Comparison of ENCODE assay signal across 7 cellular contexts in genomic region chr19:2782357-2782935, GRCh38. TPM values are rescaled to one million over a fixed set of nuclear protein-coding genes. Genes with fewer than 3 reads are reported as not detected.
DNase-seq lines count a peak whose midpoint lies in the region; ATAC-seq and TF ChIP-seq lines count a peak whose summit lies in the region.

No MANE protein-coding gene starts in this region.

- peaks cover 17% of the 10 kb centered on the region for H3K4me1 ChIP-seq in hepatocyte (ENCODE audit: insufficient read depth)

- H3K36me3 Mint-ChIP-seq in activated CD4-positive, alpha-beta memory T cell treated with anti-CD3 and anti-CD28 coated beads for 36 hours = peaks cover 8% of the 10 kb centered on the region
- H3K36me3 Mint-ChIP-seq in stimulated activated effector memory CD8-positive, alpha-beta T cell treated with anti-CD3 and anti-CD28 coated beads, Interleukin-12 subunit alpha, Interleukin-12 subunit beta, amount 100 ng/mL, for 72 hours = peaks cover 43% of the 10 kb centered on the region

- H3K4me3 Mint-ChIP-seq in activated CD4-positive, alpha-beta memory T cell treated with anti-CD3 and anti-CD28 coated beads for 36 hours = peak overlapping the region; percentile 89
- H3K4me3 Mint-ChIP-seq in stimulated activated effector memory CD8-positive, alpha-beta T cell treated with anti-CD3 and anti-CD28 coated beads, Interleukin-12 subunit alpha, Interleukin-12 subunit beta, amount 100 ng/mL, for 72 hours = peak overlapping the region; percentile 87

- no peaks in the 10 kb centered on the region for H3K27me3 ChIP-seq in HL-60 (ENCODE audit: insufficient read depth, poor library complexity, severe bottlenecking)
- H3K27me3 ChIP-seq in hepatocyte = no peaks in the 10 kb centered on the region

- intact Hi-C loops in activated CD4-positive, alpha-beta memory T cell treated with anti-CD3 and anti-CD28 coated beads for 36 hours (cut with micrococcal nuclease) = loop anchor here (10.0 kb wide), 1 partner anchor 722 kb away; the partner anchor contains the start of genes DOHH and FZR1

- peak overlapping the region; percentile 93 for H3K4me3 ChIP-seq in HL-60 (replicated peaks; ENCODE audit: insufficient read depth, low read length)
- peak overlapping the region; percentile 94 for H3K4me3 ChIP-seq in hepatocyte

- no peaks in the 10 kb centered on the region for H3K9me2 ChIP-seq in hepatocyte (replicated peaks; ENCODE audit: insufficient read depth)

- TF ChIP-seq CTCF in HL-60 (IDR thresholded peaks at IDR 0.05; ENCODE audit: insufficient read depth, low read length) (no peak), hepatocyte (IDR thresholded peaks at IDR 0.05; ENCODE audit: poor library complexity) (no peak)

- peak overlapping the region; percentile 41 for H2AFZ ChIP-seq in hepatocyte

- no peaks in the 10 kb centered on the region for H3K9me3 Mint-ChIP-seq in activated CD4-positive, alpha-beta memory T cell treated with anti-CD3 and anti-CD28 coated beads for 36 hours
- no peaks in the 10 kb centered on the region for H3K9me3 Mint-ChIP-seq in stimulated activated effector memory CD8-positive, alpha-beta T cell treated with anti-CD3 and anti-CD28 coated beads, Interleukin-12 subunit alpha, Interleukin-12 subunit beta, amount 100 ng/mL, for 72 hours

- POLR2A ChIA-PET in activated CD4-positive, alpha-beta memory T cell treated with anti-CD3 and anti-CD28 coated beads for 36 hours (lab: Charles Lee) = interaction anchor here (1.3 kb wide), 1 partner anchor 306 kb away, joined by 3 read pairs; no protein-coding TSS in a partner anchor

- H4K20me1 ChIP-seq in hepatocyte (ENCODE audit: insufficient read depth, poor library complexity, severe bottlenecking) = peaks cover 21% of the 10 kb centered on the region

- peak overlapping the region; percentile 95 for H3K27ac ChIP-seq in HL-60 (replicated peaks)
- peak overlapping the region; percentile 72 for H3K27ac ChIP-seq in hepatocyte

- H3K36me3 ChIP-seq in hepatocyte (replicated peaks; ENCODE audit: insufficient read depth, low read depth) = no peaks in the 10 kb centered on the region

- no peak for ATAC-seq in stimulated activated effector memory CD8-positive, alpha-beta T cell treated with anti-CD3 and anti-CD28 coated beads, Interleukin-12 subunit alpha, Interleukin-12 subunit beta, amount 100 ng/mL, for 72 hours
- no peak for ATAC-seq in HG03025 (IDR thresholded peaks at IDR 0.05; ENCODE audit: low FRiP score, unreplicated experiment)

- 5% methylated on average over 24 of the region's 24 CpGs for WGBS in hepatocyte (ENCODE audit: low lambda C conversion rate, missing lambda C conversion rate)

- DNase-seq in HL-60 (ENCODE audit: low read depth in 1 of 2, low spot score in 1 of 2) (no peak), hepatocyte (ENCODE audit: low spot score) (no peak), NCI-H187 (lab: John Stamatoyannopoulos, UW) (no peak), AG08395 (ENCODE audit: low spot score) (no peak)
- peak; percentile 38 for DNase-seq in activated CD4-positive, alpha-beta memory T cell treated with anti-CD3 and anti-CD28 coated beads for 36 hours
- DNase-seq in stimulated activated effector memory CD8-positive, alpha-beta T cell treated with anti-CD3 and anti-CD28 coated beads, Interleukin-12 subunit alpha, Interleukin-12 subunit beta, amount 100 ng/mL, for 72 hours (ENCODE audit: low spot score in 2 of 2) = no peak

- H3K4me1 Mint-ChIP-seq in activated CD4-positive, alpha-beta memory T cell treated with anti-CD3 and anti-CD28 coated beads for 36 hours (ENCODE audit: low read depth) = peaks cover 53% of the 10 kb centered on the region
- peaks cover 53% of the 10 kb centered on the region for H3K4me1 Mint-ChIP-seq in stimulated activated effector memory CD8-positive, alpha-beta T cell treated with anti-CD3 and anti-CD28 coated beads, Interleukin-12 subunit alpha, Interleukin-12 subunit beta, amount 100 ng/mL, for 72 hours

- H3K79me2 ChIP-seq in hepatocyte = peaks cover 76% of the 10 kb centered on the region

- peak overlapping the region; percentile 66 for H3K27ac Mint-ChIP-seq in activated CD4-positive, alpha-beta memory T cell treated with anti-CD3 and anti-CD28 coated beads for 36 hours
- H3K27ac Mint-ChIP-seq in stimulated activated effector memory CD8-positive, alpha-beta T cell treated with anti-CD3 and anti-CD28 coated beads, Interleukin-12 subunit alpha, Interleukin-12 subunit beta, amount 100 ng/mL, for 72 hours = peak overlapping the region; percentile 91

- peak overlapping the region; percentile 91 for H3K4me2 ChIP-seq in hepatocyte

- H3K9me3 ChIP-seq in hepatocyte (ENCODE audit: low read depth) = no peaks in the 10 kb centered on the region

- CTCF ChIA-PET in activated CD4-positive, alpha-beta memory T cell treated with anti-CD3 and anti-CD28 coated beads for 36 hours (lab: Charles Lee) = interaction anchor here (0.6 to 1.8 kb wide), 7 partner anchors 33 to 171 kb away, joined by 3 to 8 read pairs (median 4); no protein-coding TSS in a partner anchor

- H3K27me3 Mint-ChIP-seq in activated CD4-positive, alpha-beta memory T cell treated with anti-CD3 and anti-CD28 coated beads for 36 hours = no peaks in the 10 kb centered on the region

RNA-seq across cellular contexts. Expression of gene SGTA, which starts 0.6 kb away (rescaled TPM):
- total RNA-seq in activated CD4-positive, alpha-beta memory T cell treated with anti-CD3 and anti-CD28 coated beads for 36 hours = 10 to 100 TPM; 45.6 to 46.2 TPM
- 33.4 and 37.4 TPM in 2 replicates for total RNA-seq in hepatocyte
- polyA plus RNA-seq in hepatocyte = 62.8 and 65.8 TPM in 2 replicates

RNA-seq across cellular contexts. Expression of gene THOP1, which starts 2.9 kb away (rescaled TPM):
- total RNA-seq in activated CD4-positive, alpha-beta memory T cell treated with anti-CD3 and anti-CD28 coated beads for 36 hours = 100 to 1,000 TPM; 126 TPM
- 49.4 and 64.3 TPM in 2 replicates for total RNA-seq in hepatocyte
- 56.8 and 61.4 TPM in 2 replicates for polyA plus RNA-seq in hepatocyte

RNA-seq across cellular contexts. Expression of gene ZNF554, which starts 37.2 kb away (rescaled TPM):
- 1 to 10 TPM; 2.0 TPM for total RNA-seq in activated CD4-positive, alpha-beta memory T cell treated with anti-CD3 and anti-CD28 coated beads for 36 hours
- 4.0 and 5.3 TPM in 2 replicates for total RNA-seq in hepatocyte
- 5.0 and 5.5 TPM in 2 replicates for polyA plus RNA-seq in hepatocyte

RNA-seq across cellular contexts. Expression of gene SLC39A3, which starts 42.6 kb away (rescaled TPM):
- total RNA-seq in activated CD4-positive, alpha-beta memory T cell treated with anti-CD3 and anti-CD28 coated beads for 36 hours = 10 to 100 TPM; 21.0 to 24.0 TPM
- total RNA-seq in hepatocyte = 31.4 and 36.1 TPM in 2 replicates
- 37.4 and 44.3 TPM in 2 replicates for polyA plus RNA-seq in hepatocyte

RNA-seq across cellular contexts. Expression of gene ZNF555, which starts 58.8 kb away (rescaled TPM):
- total RNA-seq in activated CD4-positive, alpha-beta memory T cell treated with anti-CD3 and anti-CD28 coated beads for 36 hours = 1 to 10 TPM; 3.6 to 3.8 TPM
- 6.4 and 7.4 TPM in 2 replicates for total RNA-seq in hepatocyte
- polyA plus RNA-seq in hepatocyte = 2.7 and 3.0 TPM in 2 replicates
